In the genomic region with DNA sequence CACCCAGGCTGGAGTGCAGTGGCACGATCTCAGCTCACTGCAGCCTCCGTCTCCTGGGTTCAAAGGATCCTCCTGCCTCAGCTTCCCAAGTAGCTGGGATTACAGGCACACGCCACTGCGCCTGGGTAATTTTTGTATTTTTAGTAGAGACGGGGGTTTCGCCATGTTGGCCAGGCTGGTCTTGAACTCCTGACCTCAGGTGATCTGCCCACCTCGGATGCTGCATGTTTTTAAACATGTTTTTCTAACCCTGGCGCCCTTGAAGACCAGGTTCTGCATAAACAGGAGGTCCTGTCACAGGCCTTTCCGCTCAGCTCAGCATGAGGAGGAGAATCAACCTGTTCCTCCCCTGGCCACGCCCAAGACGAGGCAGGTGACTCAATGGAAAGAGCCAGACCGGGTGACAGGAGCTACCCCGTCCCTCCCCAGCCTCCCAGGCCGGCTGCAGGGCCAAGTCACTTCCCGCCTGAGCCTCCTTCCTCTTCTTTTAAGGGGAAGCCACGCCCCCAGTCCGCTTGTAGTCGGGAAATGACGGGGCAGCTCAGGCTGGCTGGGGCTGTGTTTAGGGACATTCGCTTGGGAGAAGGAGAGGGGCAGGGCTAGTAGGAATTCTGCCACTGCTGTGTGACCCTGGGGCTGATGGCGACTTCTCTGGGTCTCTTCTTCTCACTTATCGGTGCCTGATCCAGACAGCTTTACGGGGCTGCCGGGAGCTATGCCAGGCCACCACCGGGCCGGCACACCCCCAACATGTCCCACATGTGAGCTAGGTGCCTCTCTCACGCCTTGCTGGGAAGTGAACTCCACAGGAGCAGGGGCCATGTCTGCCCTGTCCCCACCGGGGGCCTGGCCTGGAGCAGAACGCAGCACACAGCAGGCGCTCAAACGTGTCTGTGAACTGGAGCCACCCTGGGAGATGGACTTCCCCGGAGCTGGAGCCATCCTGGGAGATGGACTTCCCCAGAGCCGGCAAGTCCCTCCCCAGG, we compare ENCODE assay signal across 8 cellular contexts. TPM values are rescaled to one million over a fixed set of nuclear protein-coding genes. Genes with fewer than 3 reads are reported as not detected.
DNase-seq lines count a peak whose midpoint lies in the region; ATAC-seq, FAIRE-seq and TF ChIP-seq lines count a peak whose summit lies in the region.

No MANE protein-coding gene starts in this region.

- H3K79me1 ChIP-seq in IMR-90 (ENCODE audit: low read depth in 1 of 2, low read length in 2 of 2) = peaks cover 18 to 84% of the 10 kb centered on the region in 2 experiments

- H3K4me1 ChIP-seq in IMR-90 (ENCODE audit: control insufficient read depth, insufficient read depth, low read length) = peaks cover 7% of the 10 kb centered on the region; the same call in 1 of the 2 replicates

- H4K5ac ChIP-seq in IMR-90 (ENCODE audit: low read depth, low read length) = no peak overlapping the region

- H3K9ac ChIP-seq in IMR-90 (ENCODE audit: low read depth, low read length) = no peak overlapping the region

- H3K36me3 Mint-ChIP-seq in activated CD4-positive, alpha-beta T cell treated with anti-CD3 and anti-CD28 coated beads, Interleukin-2, amount 10 ng/mL, durations not matched to agents 7 days and 5 days (ENCODE audit: low read depth) = peaks cover 23% of the 10 kb centered on the region
- H3K36me3 Mint-ChIP-seq in dendritic cell treated with granulocyte-macrophage colony-stimulating factor and Interleukin-4, amounts not matched to agents 40 ng/mL and 50 ng/mL, for 4 days (ENCODE audit: low read depth) = peaks cover 65% of the 10 kb centered on the region

- H2BK120ac ChIP-seq in IMR-90 (ENCODE audit: low read depth, low read length) = no peak overlapping the region

- H3K27me3 Mint-ChIP-seq in activated CD4-positive, alpha-beta T cell treated with anti-CD3 and anti-CD28 coated beads, Interleukin-2, amount 10 ng/mL, durations not matched to agents 7 days and 5 days = no peaks in the 10 kb centered on the region
- H3K27me3 Mint-ChIP-seq in dendritic cell treated with granulocyte-macrophage colony-stimulating factor and Interleukin-4, amounts not matched to agents 40 ng/mL and 50 ng/mL, for 4 days = no peaks in the 10 kb centered on the region

- no peak overlapping the region for H3K4me3 ChIP-seq in IMR-90 (ENCODE audit: insufficient read depth, low read depth, low read length)

- no peak overlapping the region for H4K8ac ChIP-seq in IMR-90 (ENCODE audit: low read depth in 2 of 2, low read length in 2 of 2)

- BruUV-seq in IMR-90 (replicated peaks; lab: Mats Ljungman, UMichigan) = no TSS peak

- H2AK9ac ChIP-seq in IMR-90 (replicated peaks; ENCODE audit: low read depth, low read length, poor library complexity) = no peak overlapping the region

- H3K27me3 ChIP-seq in IMR-90 (ENCODE audit: control insufficient read depth, insufficient read depth, low read length) = no peaks in the 10 kb centered on the region

- intact Hi-C loops in IMR-90 (cut with micrococcal nuclease) = no loop called here
- intact Hi-C loops in dendritic cell treated with granulocyte-macrophage colony-stimulating factor and Interleukin-4, amounts not matched to agents 40 ng/mL and 50 ng/mL, for 4 days (cut with micrococcal nuclease) = no loop called here

- no peaks in the 10 kb centered on the region for H3K9me3 Mint-ChIP-seq in activated CD4-positive, alpha-beta T cell treated with anti-CD3 and anti-CD28 coated beads, Interleukin-2, amount 10 ng/mL, durations not matched to agents 7 days and 5 days
- no peaks in the 10 kb centered on the region for H3K9me3 Mint-ChIP-seq in dendritic cell treated with granulocyte-macrophage colony-stimulating factor and Interleukin-4, amounts not matched to agents 40 ng/mL and 50 ng/mL, for 4 days

- peak overlapping the region; percentile 74 for H3K4me3 Mint-ChIP-seq in activated CD4-positive, alpha-beta T cell treated with anti-CD3 and anti-CD28 coated beads, Interleukin-2, amount 10 ng/mL, durations not matched to agents 7 days and 5 days
- peak overlapping the region; percentile 63 for H3K4me3 Mint-ChIP-seq in dendritic cell treated with granulocyte-macrophage colony-stimulating factor and Interleukin-4, amounts not matched to agents 40 ng/mL and 50 ng/mL, for 4 days

- no peak overlapping the region for H3K23ac ChIP-seq in IMR-90 (ENCODE audit: low read depth, low read length)

- H3K4me1 Mint-ChIP-seq in activated CD4-positive, alpha-beta T cell treated with anti-CD3 and anti-CD28 coated beads, Interleukin-2, amount 10 ng/mL, durations not matched to agents 7 days and 5 days = peaks cover 75% of the 10 kb centered on the region
- peaks cover 70% of the 10 kb centered on the region for H3K4me1 Mint-ChIP-seq in dendritic cell treated with granulocyte-macrophage colony-stimulating factor and Interleukin-4, amounts not matched to agents 40 ng/mL and 50 ng/mL, for 4 days (ENCODE audit: low read depth)

- no peak overlapping the region for H2BK5ac ChIP-seq in IMR-90 (ENCODE audit: low read depth, low read length, poor library complexity, severe bottlenecking)

- POLR2A ChIA-PET in IMR-90 (lab: Charles Lee; ENCODE audit: unreplicated experiment) = no interaction called here
- POLR2A ChIA-PET in activated CD4-positive, alpha-beta T cell treated with anti-CD3 and anti-CD28 coated beads, Interleukin-2, amount 10 ng/mL, durations not matched to agents 7 days and 5 days (lab: Charles Lee) = interaction anchor here (1.4 kb wide), 1 partner anchor 10 kb away, joined by 3 read pairs; no protein-coding TSS in a partner anchor

- no peak overlapping the region for H3K4ac ChIP-seq in IMR-90 (ENCODE audit: low read depth, low read length)

- in situ Hi-C loops in IMR-90 (cut with MboI; ENCODE audit: low sequenced_read_pairs) = no loop called here

- no peaks in the 10 kb centered on the region for H3K9me1 ChIP-seq in IMR-90 (ENCODE audit: insufficient read depth, low read length)

- H2AK5ac ChIP-seq in IMR-90 (ENCODE audit: low read depth, low read length) = no peak overlapping the region

- H3K27ac Mint-ChIP-seq in activated CD4-positive, alpha-beta T cell treated with anti-CD3 and anti-CD28 coated beads, Interleukin-2, amount 10 ng/mL, durations not matched to agents 7 days and 5 days = peak overlapping the region; percentile 98
- H3K27ac Mint-ChIP-seq in dendritic cell treated with granulocyte-macrophage colony-stimulating factor and Interleukin-4, amounts not matched to agents 40 ng/mL and 50 ng/mL, for 4 days = peak overlapping the region; percentile 89

- dilution Hi-C loops in IMR-90 (cut with HindIII; ENCODE audit: low sequenced_read_pairs, unreplicated experiment) = no loop called here

- H3K14ac ChIP-seq in IMR-90 (replicated peaks; ENCODE audit: low read depth, low read length) = no peak overlapping the region

- FAIRE-seq in GM19239 (lab: Jason Lieb, UNC) = peak; percentile 98

- TF ChIP-seq POLR2A in IMR-90 (IDR thresholded peaks at IDR 0.05; ENCODE audit: low read depth, low read length) = no peak

- ATAC-seq in IMR-90 (ENCODE audit: low read depth) (peak; percentile 16; the same call in 1 of the 2 replicates), GM19455 (IDR thresholded peaks at IDR 0.05; ENCODE audit: unreplicated experiment) (no peak)

- CTCF ChIA-PET in IMR-90 (lab: Yijun Ruan, JAX) = no interaction called here
- CTCF ChIA-PET in activated CD4-positive, alpha-beta T cell treated with anti-CD3 and anti-CD28 coated beads, Interleukin-2, amount 10 ng/mL, durations not matched to agents 7 days and 5 days (lab: Charles Lee) = interaction anchor here (0.9 to 2.7 kb wide), 7 partner anchors 10 to 363 kb away, joined by 3 to 12 read pairs (median 6); no protein-coding TSS in a partner anchor

- no peak overlapping the region for H3K18ac ChIP-seq in IMR-90 (ENCODE audit: low read depth, low read length)

- peaks cover 20% of the 10 kb centered on the region; the same call in 1 of the 2 replicates for H3K36me3 ChIP-seq in IMR-90 (ENCODE audit: control insufficient read depth, insufficient read depth, low read length)

- WGBS in IMR-90 (ENCODE audit: extremely low coverage in 2 of 2, insufficient read length in 1 of 2), 2 experiments = 89% methylated on average over 11 of the region's 33 CpGs; no CpG with 5 or more reads in 1 of the 2 experiments

- H3K4me2 ChIP-seq in IMR-90 (ENCODE audit: low read depth, low read length) = no peak overlapping the region

- peak; percentile 90 for DNase-seq in GM19239 (ENCODE audit: insufficient read length, low spot score)
- DNase-seq in IMR-90 = no peak
- DNase-seq in activated CD4-positive, alpha-beta T cell treated with anti-CD3 and anti-CD28 coated beads, Interleukin-2, amount 10 ng/mL, durations not matched to agents 7 days and 5 days = peak; percentile 95
- peak; percentile 95 for DNase-seq in mesenteric fat pad (ENCODE audit: low spot score)
- DNase-seq in stimulated activated CD8-positive, alpha-beta memory T cell treated with anti-CD3 and anti-CD28 coated beads, Interleukin-2, amount 100 ng/mL, for 48 hours (ENCODE audit: low read depth in 2 of 2) = peak; percentile 86 to 94
- no peak for DNase-seq in OCI-M2 (lab: John Stamatoyannopoulos, UW; ENCODE audit: unreplicated experiment)

- no peak for TF ChIP-seq CTCF in IMR-90 (conservative IDR thresholded peaks at IDR 0.05; ENCODE audit: low read depth, low read length)

- TF ChIP-seq RAD21 in IMR-90 (IDR thresholded peaks at IDR 0.05; ENCODE audit: low read length) = no peak

- H2BK15ac ChIP-seq in IMR-90 (ENCODE audit: low read depth, low read length) = no peak overlapping the region

- H4K91ac ChIP-seq in IMR-90 (ENCODE audit: insufficient read depth, low read depth, low read length) = no peak overlapping the region

- H3K56ac ChIP-seq in IMR-90 (ENCODE audit: extremely low read depth, insufficient read depth, low read length) = no peak overlapping the region

- no peak overlapping the region for H2BK20ac ChIP-seq in IMR-90 (ENCODE audit: low read depth, low read length)

- H2AFZ ChIP-seq in IMR-90 (replicated peaks; ENCODE audit: low read length, poor library complexity) = no peak overlapping the region

- peaks cover 78% of the 10 kb centered on the region for H4K20me1 ChIP-seq in IMR-90 (ENCODE audit: insufficient read depth, low read length)

- no peaks in the 10 kb centered on the region for H3K9me3 ChIP-seq in IMR-90 (ENCODE audit: control insufficient read depth, insufficient read depth, low read length)

- no peak overlapping the region for H3K27ac ChIP-seq in IMR-90 (ENCODE audit: insufficient read depth, low read length)

RNA-seq across cellular contexts. Expression of gene NOTCH1, which starts 6.1 kb away (rescaled TPM):
- 1.8 and 2.5 TPM in 2 replicates for total RNA-seq in IMR-90 (2012; rRNA removed)
- polyA plus RNA-seq in IMR-90 (2012; rRNA removed) = 6.0 and 6.9 TPM in 2 replicates
- polyA plus RNA-seq in IMR-90 (2012; cell fraction: cytosol; rRNA removed) = 4.0 and 8.0 TPM in 2 replicates
- 19.2 and 42.7 TPM in 2 replicates for polyA plus RNA-seq in IMR-90 (2012; cell fraction: nucleus; rRNA removed; ENCODE audit: low replicate concordance)
- 10 to 100 TPM; 73.6 to 74.4 TPM for total RNA-seq in activated CD4-positive, alpha-beta T cell treated with anti-CD3 and anti-CD28 coated beads, Interleukin-2, amount 10 ng/mL, durations not matched to agents 7 days and 5 days
- total RNA-seq in mesenteric fat pad = 89.5 TPM

RNA-seq across cellular contexts. Expression of gene SEC16A, which starts 56.9 kb away (rescaled TPM):
- total RNA-seq in IMR-90 (2012; rRNA removed) (12.2 and 12.8 TPM in 2 replicates), mesenteric fat pad (71.8 TPM)
- polyA plus RNA-seq in IMR-90 (2012; rRNA removed) = 42.2 and 48.1 TPM in 2 replicates
- 26.9 and 29.1 TPM in 2 replicates for polyA plus RNA-seq in IMR-90 (2012; cell fraction: cytosol; rRNA removed)
- 106 and 130 TPM in 2 replicates for polyA plus RNA-seq in IMR-90 (2012; cell fraction: nucleus; rRNA removed; ENCODE audit: low replicate concordance)
- total RNA-seq in activated CD4-positive, alpha-beta T cell treated with anti-CD3 and anti-CD28 coated beads, Interleukin-2, amount 10 ng/mL, durations not matched to agents 7 days and 5 days = 10 to 100 TPM; 72.1 to 74.5 TPM

Comparison
In these comparisons a context has a peak if more than half of its experiments do, and no peak if none do; other contexts are left out.
1. DNase-seq: peak in GM19239 (single experiment), activated CD4-positive, alpha-beta T cell treated with anti-CD3 and anti-CD28 coated beads, Interleukin-2, amount 10 ng/mL, durations not matched to agents 7 days and 5 days (single experiment), mesenteric fat pad (single experiment) and stimulated activated CD8-positive, alpha-beta memory T cell treated with anti-CD3 and anti-CD28 coated beads, Interleukin-2, amount 100 ng/mL, for 48 hours (2 of 2); none in IMR-90 (single experiment) and OCI-M2 (single experiment).
2. RNA of gene NOTCH1, which starts 6.1 kb away (total RNA-seq): 89.5 TPM in mesenteric fat pad (single experiment) and 73.6 to 74.4 TPM in activated CD4-positive, alpha-beta T cell treated with anti-CD3 and anti-CD28 coated beads, Interleukin-2, amount 10 ng/mL, durations not matched to agents 7 days and 5 days; 1.8 to 2.5 TPM in IMR-90; every median in the first group is over 10 times any median in the second.